ENCODE assay signal across 1 cellular context in the genomic region with DNA sequence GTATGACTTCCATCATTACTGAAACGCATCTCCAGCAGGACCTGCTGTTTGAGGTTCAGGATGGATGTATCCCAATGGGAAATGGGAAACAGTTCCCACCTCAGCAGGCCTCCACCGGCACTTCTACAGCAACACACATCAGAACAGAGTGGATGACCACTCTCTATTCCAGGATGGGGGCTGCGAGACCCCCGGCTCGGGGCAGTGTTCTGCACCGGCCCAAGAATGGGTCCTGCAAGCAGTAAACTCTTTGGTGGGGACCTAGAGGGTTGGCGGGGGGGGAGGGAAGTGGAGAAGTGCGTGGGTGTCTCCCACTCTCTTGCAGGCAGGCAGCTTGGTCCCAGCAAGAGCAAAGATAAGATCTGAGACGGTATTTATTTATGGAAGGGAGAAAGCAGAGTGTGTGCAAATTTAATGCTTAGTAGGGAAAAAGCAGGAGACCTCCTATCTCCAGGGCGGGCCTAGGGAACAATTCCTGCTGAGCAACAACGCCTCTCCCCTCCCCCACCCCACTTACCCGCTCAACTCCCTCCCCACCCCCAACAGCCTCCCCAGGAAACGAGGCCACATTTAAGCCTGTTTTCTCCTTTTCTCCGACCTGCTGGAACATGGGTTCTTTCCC.
TF ChIP-seq lines count a peak whose summit lies in the region.

No MANE protein-coding gene starts in this region.

TF ChIP-seq in WTC11, 78 proteins besides CTCF, POLR2A, EP300 and RAD21 (continued from another document):
- TF ChIP-seq, protein P1, sequence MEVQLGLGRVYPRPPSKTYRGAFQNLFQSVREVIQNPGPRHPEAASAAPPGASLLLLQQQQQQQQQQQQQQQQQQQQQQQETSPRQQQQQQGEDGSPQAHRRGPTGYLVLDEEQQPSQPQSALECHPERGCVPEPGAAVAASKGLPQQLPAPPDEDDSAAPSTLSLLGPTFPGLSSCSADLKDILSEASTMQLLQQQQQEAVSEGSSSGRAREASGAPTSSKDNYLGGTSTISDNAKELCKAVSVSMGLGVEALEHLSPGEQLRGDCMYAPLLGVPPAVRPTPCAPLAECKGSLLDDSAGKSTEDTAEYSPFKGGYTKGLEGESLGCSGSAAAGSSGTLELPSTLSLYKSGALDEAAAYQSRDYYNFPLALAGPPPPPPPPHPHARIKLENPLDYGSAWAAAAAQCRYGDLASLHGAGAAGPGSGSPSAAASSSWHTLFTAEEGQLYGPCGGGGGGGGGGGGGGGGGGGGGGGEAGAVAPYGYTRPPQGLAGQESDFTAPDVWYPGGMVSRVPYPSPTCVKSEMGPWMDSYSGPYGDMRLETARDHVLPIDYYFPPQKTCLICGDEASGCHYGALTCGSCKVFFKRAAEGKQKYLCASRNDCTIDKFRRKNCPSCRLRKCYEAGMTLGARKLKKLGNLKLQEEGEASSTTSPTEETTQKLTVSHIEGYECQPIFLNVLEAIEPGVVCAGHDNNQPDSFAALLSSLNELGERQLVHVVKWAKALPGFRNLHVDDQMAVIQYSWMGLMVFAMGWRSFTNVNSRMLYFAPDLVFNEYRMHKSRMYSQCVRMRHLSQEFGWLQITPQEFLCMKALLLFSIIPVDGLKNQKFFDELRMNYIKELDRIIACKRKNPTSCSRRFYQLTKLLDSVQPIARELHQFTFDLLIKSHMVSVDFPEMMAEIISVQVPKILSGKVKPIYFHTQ (CRISPR knock-in tag; IDR thresholded peaks at IDR 0.05): no peak
- TF ChIP-seq, protein P2, sequence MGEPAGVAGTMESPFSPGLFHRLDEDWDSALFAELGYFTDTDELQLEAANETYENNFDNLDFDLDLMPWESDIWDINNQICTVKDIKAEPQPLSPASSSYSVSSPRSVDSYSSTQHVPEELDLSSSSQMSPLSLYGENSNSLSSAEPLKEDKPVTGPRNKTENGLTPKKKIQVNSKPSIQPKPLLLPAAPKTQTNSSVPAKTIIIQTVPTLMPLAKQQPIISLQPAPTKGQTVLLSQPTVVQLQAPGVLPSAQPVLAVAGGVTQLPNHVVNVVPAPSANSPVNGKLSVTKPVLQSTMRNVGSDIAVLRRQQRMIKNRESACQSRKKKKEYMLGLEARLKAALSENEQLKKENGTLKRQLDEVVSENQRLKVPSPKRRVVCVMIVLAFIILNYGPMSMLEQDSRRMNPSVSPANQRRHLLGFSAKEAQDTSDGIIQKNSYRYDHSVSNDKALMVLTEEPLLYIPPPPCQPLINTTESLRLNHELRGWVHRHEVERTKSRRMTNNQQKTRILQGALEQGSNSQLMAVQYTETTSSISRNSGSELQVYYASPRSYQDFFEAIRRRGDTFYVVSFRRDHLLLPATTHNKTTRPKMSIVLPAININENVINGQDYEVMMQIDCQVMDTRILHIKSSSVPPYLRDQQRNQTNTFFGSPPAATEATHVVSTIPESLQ (CRISPR knock-in tag; IDR thresholded peaks at IDR 0.05): no peak
- TF ChIP-seq ZNF396 (CRISPR knock-in tag; IDR thresholded peaks at IDR 0.05; ENCODE audit: borderline replicate concordance): no peak
- TF ChIP-seq SOX15 (CRISPR knock-in tag; IDR thresholded peaks at IDR 0.05): no peak
- TF ChIP-seq, protein P3, sequence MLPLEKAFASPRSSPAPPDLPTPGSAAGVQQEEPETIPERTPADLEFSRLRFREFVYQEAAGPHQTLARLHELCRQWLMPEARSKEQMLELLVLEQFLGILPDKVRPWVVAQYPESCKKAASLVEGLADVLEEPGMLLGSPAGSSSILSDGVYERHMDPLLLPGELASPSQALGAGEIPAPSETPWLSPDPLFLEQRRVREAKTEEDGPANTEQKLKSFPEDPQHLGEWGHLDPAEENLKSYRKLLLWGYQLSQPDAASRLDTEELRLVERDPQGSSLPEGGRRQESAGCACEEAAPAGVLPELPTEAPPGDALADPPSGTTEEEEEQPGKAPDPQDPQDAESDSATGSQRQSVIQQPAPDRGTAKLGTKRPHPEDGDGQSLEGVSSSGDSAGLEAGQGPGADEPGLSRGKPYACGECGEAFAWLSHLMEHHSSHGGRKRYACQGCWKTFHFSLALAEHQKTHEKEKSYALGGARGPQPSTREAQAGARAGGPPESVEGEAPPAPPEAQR (CRISPR knock-in tag; IDR thresholded peaks at IDR 0.05): no peak
- TF ChIP-seq, protein P4, sequence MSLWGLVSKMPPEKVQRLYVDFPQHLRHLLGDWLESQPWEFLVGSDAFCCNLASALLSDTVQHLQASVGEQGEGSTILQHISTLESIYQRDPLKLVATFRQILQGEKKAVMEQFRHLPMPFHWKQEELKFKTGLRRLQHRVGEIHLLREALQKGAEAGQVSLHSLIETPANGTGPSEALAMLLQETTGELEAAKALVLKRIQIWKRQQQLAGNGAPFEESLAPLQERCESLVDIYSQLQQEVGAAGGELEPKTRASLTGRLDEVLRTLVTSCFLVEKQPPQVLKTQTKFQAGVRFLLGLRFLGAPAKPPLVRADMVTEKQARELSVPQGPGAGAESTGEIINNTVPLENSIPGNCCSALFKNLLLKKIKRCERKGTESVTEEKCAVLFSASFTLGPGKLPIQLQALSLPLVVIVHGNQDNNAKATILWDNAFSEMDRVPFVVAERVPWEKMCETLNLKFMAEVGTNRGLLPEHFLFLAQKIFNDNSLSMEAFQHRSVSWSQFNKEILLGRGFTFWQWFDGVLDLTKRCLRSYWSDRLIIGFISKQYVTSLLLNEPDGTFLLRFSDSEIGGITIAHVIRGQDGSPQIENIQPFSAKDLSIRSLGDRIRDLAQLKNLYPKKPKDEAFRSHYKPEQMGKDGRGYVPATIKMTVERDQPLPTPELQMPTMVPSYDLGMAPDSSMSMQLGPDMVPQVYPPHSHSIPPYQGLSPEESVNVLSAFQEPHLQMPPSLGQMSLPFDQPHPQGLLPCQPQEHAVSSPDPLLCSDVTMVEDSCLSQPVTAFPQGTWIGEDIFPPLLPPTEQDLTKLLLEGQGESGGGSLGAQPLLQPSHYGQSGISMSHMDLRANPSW (CRISPR knock-in tag; conservative IDR thresholded peaks at IDR 0.05; ENCODE audit: low read depth): no peak
- no peak for TF ChIP-seq ZNF121 (CRISPR knock-in tag; IDR thresholded peaks at IDR 0.05)
TF ChIP-seq in WTC11: peak in this region for 0.
